In the genomic region with DNA sequence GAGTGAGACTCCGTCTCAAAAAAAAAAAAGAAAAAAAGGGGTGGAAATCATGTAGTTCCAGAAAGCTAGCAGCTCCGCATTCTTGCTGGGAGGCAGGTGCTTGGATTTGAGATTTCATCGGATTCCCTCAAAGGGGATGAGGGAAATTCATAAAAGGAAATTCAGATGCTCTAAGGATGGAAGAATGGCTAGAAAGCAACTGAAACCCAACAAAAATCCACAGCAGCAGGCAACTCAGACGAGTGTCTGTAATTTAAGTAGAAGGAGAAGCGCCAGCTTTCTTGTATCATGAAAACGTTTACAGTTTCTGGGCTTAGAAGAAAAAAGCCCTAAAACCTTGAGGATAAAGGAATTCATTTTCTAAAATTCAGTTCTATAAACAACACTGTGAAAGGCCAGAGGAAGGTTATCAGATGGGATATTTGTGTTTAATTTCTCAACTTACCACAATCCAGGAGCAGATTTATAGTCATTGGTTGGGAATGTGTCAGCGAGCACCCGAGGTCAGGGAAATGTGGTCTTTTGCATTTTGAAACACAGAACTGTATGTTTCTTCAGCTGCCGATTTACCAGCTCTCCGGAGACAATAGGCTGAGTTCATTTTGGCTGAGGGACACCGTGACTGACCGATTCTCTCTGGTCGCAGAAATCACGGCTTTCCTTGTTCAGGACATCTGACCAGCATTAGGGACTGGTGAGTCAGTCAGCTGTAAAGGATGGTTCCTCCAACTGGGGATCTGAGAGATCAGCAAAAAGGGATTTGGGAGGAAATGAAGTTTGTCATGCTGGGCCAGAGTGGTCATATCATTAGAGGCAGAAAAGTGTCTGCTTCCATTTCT, we compare ENCODE assay signal across 9 cellular contexts.
A peak's percentile ranks its signal among the peaks of the same experiment; 100 is the strongest.
DNase-seq lines count a peak whose midpoint lies in the region; ATAC-seq and TF ChIP-seq lines count a peak whose summit lies in the region.
"Had no signal": no experiment of that assay in that cellular context is flagged by ENCODE, and none has a peak within 500 bp of the region (broad histone marks: within the 10 kb centered on the region; RNA-seq: fewer than 3 reads in every experiment).

No MANE protein-coding gene starts in this region.

- H3K4me3 ChIP-seq in esophagus squamous epithelium, result peak overlapping the region in 1 of 4 donors; percentile 28

- TF ChIP-seq CTCF in RWPE1 (conservative IDR thresholded peaks at IDR 0.05; ENCODE audit: low read depth) (no peak), esophagus squamous epithelium (IDR thresholded peaks at IDR 0.05) (no peak), omental fat pad (IDR thresholded peaks at IDR 0.05) (no peak)

- peak; percentile 53 for ATAC-seq in omental fat pad (ENCODE audit: low FRiP score)
- ATAC-seq in HG03342 (IDR thresholded peaks at IDR 0.05; ENCODE audit: unreplicated experiment), result no peak
- no peak for ATAC-seq in HG03469 (IDR thresholded peaks at IDR 0.05; ENCODE audit: unreplicated experiment)
- ATAC-seq: activated CD8-positive, alpha-beta memory T cell treated with anti-CD3 and anti-CD28 coated beads, Interleukin-2, amount 10 ng/mL, durations not matched to agents 7 days and 5 days had no signal

- CTCF ChIA-PET in RWPE1 (lab: Yijun Ruan, JAX), result interaction anchor here (0.6 kb wide), 1 partner anchor 1255 kb away, joined by 3 read pairs; no protein-coding TSS in a partner anchor

- peaks cover 8 to 46% (median 19%) of the 10 kb centered on the region in 3 donors for H3K4me1 ChIP-seq in esophagus squamous epithelium

- 45 to 71% methylated on average over 13 of the region's 14 CpGs for WGBS in esophagus squamous epithelium, 2 donors

- POLR2A ChIA-PET in RWPE1 (lab: Yijun Ruan, JAX; ENCODE audit: low non-redundant PET), result interaction anchor here (0.6 kb wide), 1 partner anchor 55 kb away, joined by 4 read pairs; no protein-coding TSS in a partner anchor

- H3K36me3 ChIP-seq in esophagus squamous epithelium, result no peaks in the 10 kb centered on the region

- H3K9me3 ChIP-seq in esophagus squamous epithelium, result no peaks in the 10 kb centered on the region

- TF ChIP-seq POLR2A in esophagus squamous epithelium (IDR thresholded peaks at IDR 0.05), result no peak

- intact Hi-C loops in esophagus squamous epithelium (cut with DNase I), result no loop called here

- DNase-seq in AG08395 (ENCODE audit: low spot score) (peak; percentile 91), RWPE1 (ENCODE audit: low spot score) (peak; percentile 74), esophagus squamous epithelium (lab: John Stamatoyannopoulos, UW) (no peak), omental fat pad (ENCODE audit: low spot score) (no peak), NOMO-1 treated with DMSO at 0.1 percent for 48 hours (lab: John Stamatoyannopoulos, UW; ENCODE audit: unreplicated experiment) (no peak), NCI-H1417 treated with DMSO at 0.1 percent for 48 hours (lab: John Stamatoyannopoulos, UW) (no peak)
- DNase-seq: activated CD8-positive, alpha-beta memory T cell treated with anti-CD3 and anti-CD28 coated beads, Interleukin-2, amount 10 ng/mL, durations not matched to agents 7 days and 5 days had no signal

- H3K27ac ChIP-seq in RWPE1, result peak overlapping the region; percentile 65
- peak overlapping the region; percentile 57 to 82 (median 73) for H3K27ac ChIP-seq in esophagus squamous epithelium

- H3K27me3 ChIP-seq in esophagus squamous epithelium, result peaks cover 0 to 8% (median 0%) of the 10 kb centered on the region in 4 donors

Comparison
In these comparisons a context has a peak if more than half of its experiments do, and no peak if none do; other contexts are left out.
1. DNase-seq: peak in AG08395 (single experiment) and RWPE1 (single experiment); none in esophagus squamous epithelium (single experiment), omental fat pad (single experiment), NOMO-1 treated with DMSO at 0.1 percent for 48 hours (single experiment) and NCI-H1417 treated with DMSO at 0.1 percent for 48 hours (single experiment).